ENCODE assay signal across 14 cellular contexts in genomic region chr13:112998506-112999280, GRCh38. TPM values are rescaled to one million over a fixed set of nuclear protein-coding genes. Genes with fewer than 3 reads are reported as not detected.
DNase-seq lines count a peak whose midpoint lies in the region; ATAC-seq and TF ChIP-seq lines count a peak whose summit lies in the region.
"Had no signal": no experiment of that assay in that cellular context is flagged by ENCODE, and none has a peak within 500 bp of the region (broad histone marks: within the 10 kb centered on the region; RNA-seq: fewer than 3 reads in every experiment).

No MANE protein-coding gene starts in this region.

- peaks cover 19% of the 10 kb centered on the region for H3K27me3 Mint-ChIP-seq in nephron (ENCODE audit: low read depth)

- intact Hi-C loops in testis (cut with DNase I; ENCODE audit: low total_unique reads): no loop called here

- H3K36me3 Mint-ChIP-seq in nephron (ENCODE audit: low read depth): no peaks in the 10 kb centered on the region

- ATAC-seq in HG02852 (IDR thresholded peaks at IDR 0.05; ENCODE audit: unreplicated experiment): no peak
- ATAC-seq: SK-N-SH treated with all-trans-retinoic acid at 6 μM for 48 hours had no signal

- H3K4me1 ChIP-seq in Peyer's patch: peaks cover 0 to 55% (median 0%) of the 10 kb centered on the region in 4 donors
- peaks cover 19% of the 10 kb centered on the region for H3K4me1 ChIP-seq in testis
- H3K4me1 ChIP-seq: HAP-1 had no signal

- peak overlapping the region in 1 of 3 experiments; percentile 40 for H3K4me3 Mint-ChIP-seq in nephron

- peak overlapping the region in 1 of 4 donors; percentile 68 for H3K27ac ChIP-seq in Peyer's patch
- peak overlapping the region; percentile 60 for H3K27ac ChIP-seq in cingulate gyrus (ENCODE audit: low read depth, low read length)
- no peak overlapping the region for H3K27ac ChIP-seq in testis

- no peaks in the 10 kb centered on the region for H3K9me3 Mint-ChIP-seq in nephron

- WGBS in testis, 2 donors: 61 to 62% methylated on average over 13 to 24 of the region's 24 CpGs

- H3K27me3 ChIP-seq in Peyer's patch (no peaks in the 10 kb centered on the region), testis (no peaks in the 10 kb centered on the region)

- H3K4me3 ChIP-seq in Peyer's patch (no peak overlapping the region), testis (no peak overlapping the region)
- H3K4me3 ChIP-seq: HAP-1 had no signal

- peaks cover 36% of the 10 kb centered on the region for H3K4me1 Mint-ChIP-seq in nephron

- DNase-seq in Peyer's patch: peak in 2 of 3 donors; percentile 62 to 72
- peak; percentile 58 for DNase-seq in testis
- DNase-seq in effector CD4-positive, alpha-beta T cell: no peak
- DNase-seq in germinal center (ENCODE audit: low spot score): no peak
- DNase-seq: NCI-H146, NCI-H2081 treated with DMSO at 0.1 percent for 48 hours, NCI-H226, NCI-H69, Right ventricle myocardium superior had no signal

- TF ChIP-seq POLR2A in Peyer's patch (IDR thresholded peaks at IDR 0.05): no peak
- TF ChIP-seq POLR2A in testis (IDR thresholded peaks at IDR 0.05): no peak

- no peak for TF ChIP-seq CTCF in Peyer's patch (IDR thresholded peaks at IDR 0.05)
- no peak for TF ChIP-seq CTCF in nephron (IDR thresholded peaks at IDR 0.05; ENCODE audit: unreplicated experiment in 3 of 3)
- TF ChIP-seq CTCF in testis (IDR thresholded peaks at IDR 0.05): no peak

- H3K9me3 ChIP-seq in Peyer's patch (no peaks in the 10 kb centered on the region), testis (no peaks in the 10 kb centered on the region)
- H3K9me3 ChIP-seq: HAP-1 had no signal

- H3K36me3 ChIP-seq in Peyer's patch (no peaks in the 10 kb centered on the region), testis (ENCODE audit: low read depth, missing control alignments) (no peaks in the 10 kb centered on the region)
- H3K36me3 ChIP-seq: HAP-1 had no signal

- peak overlapping the region; percentile 11 to 61 (median 55) for H3K27ac Mint-ChIP-seq in nephron

RNA-seq across cellular contexts. Expression of gene MCF2L, which starts 29.7 kb away (rescaled TPM):
- total RNA-seq in Peyer's patch (100 to 1,000 TPM in 3 of 4 donors, 10 to 100 TPM in 1; 81.4 to 165 (median 149) TPM), testis (10 to 100 TPM; 14.6 to 17.6 TPM)
- 5.0 TPM for polyA plus RNA-seq in testis (ENCODE audit: insufficient read depth, low read depth, low replicate concordance)

Comparison
In these comparisons a context has a peak if more than half of its experiments do, and no peak if none do; other contexts are left out.
1. DNase-seq: peak in Peyer's patch (2 of 3) and testis (single experiment); none in effector CD4-positive, alpha-beta T cell (single experiment) and germinal center (single experiment).
2. RNA of gene MCF2L, which starts 29.7 kb away (total RNA-seq): 81.4 to 165 TPM in Peyer's patch; 14.6 to 17.6 TPM in testis; every median in the first group is over 4 times any median in the second.